ENCODE assay signal across 11 cellular contexts in genomic region chr1:223770621-223771315, GRCh38. TPM values are rescaled to one million over a fixed set of nuclear protein-coding genes. Genes with fewer than 3 reads are reported as not detected.
DNase-seq lines count a peak whose midpoint lies in the region; ATAC-seq and TF ChIP-seq lines count a peak whose summit lies in the region.
"Had no signal": no experiment of that assay in that cellular context is flagged by ENCODE, and none has a peak within 500 bp of the region (broad histone marks: within the 10 kb centered on the region; RNA-seq: fewer than 3 reads in every experiment).

No MANE protein-coding gene starts in this region.

- no peak overlapping the region for H3K4me3 Mint-ChIP-seq in activated naive CD8-positive, alpha-beta T cell
- H3K4me3 Mint-ChIP-seq in activated naive CD8-positive, alpha-beta T cell treated with anti-CD3 and anti-CD28 coated beads, Interleukin-2, amount 50 U/mL, for 24 hours, result no peak overlapping the region
- H3K4me3 Mint-ChIP-seq in neural progenitor cell, result no peak overlapping the region
- no peak overlapping the region for H3K4me3 Mint-ChIP-seq in activated CD4-positive, alpha-beta memory T cell treated with anti-CD3 and anti-CD28 coated beads for 36 hours
- H3K4me3 Mint-ChIP-seq: stimulated activated naive CD8-positive, alpha-beta T cell treated with anti-CD3 and anti-CD28 coated beads, Interleukin-15, amount 100 ng/mL, for 72 hours had no signal

- POLR2A ChIA-PET in activated CD4-positive, alpha-beta memory T cell treated with anti-CD3 and anti-CD28 coated beads for 36 hours (lab: Charles Lee), result interaction anchor here (0.5 to 1.1 kb wide), 2 partner anchors 11 to 71 kb away, joined by 3 read pairs; no protein-coding TSS in a partner anchor

- CTCF ChIA-PET in activated CD4-positive, alpha-beta memory T cell treated with anti-CD3 and anti-CD28 coated beads for 36 hours (lab: Charles Lee), result interaction anchor here (3.2 kb wide), 1 partner anchor 22 kb away, joined by 27 read pairs; no protein-coding TSS in a partner anchor

- ATAC-seq in activated naive CD8-positive, alpha-beta T cell treated with anti-CD3 and anti-CD28 coated beads, Interleukin-2, amount 50 U/mL, for 24 hours, result no peak
- ATAC-seq: stimulated activated naive CD8-positive, alpha-beta T cell treated with anti-CD3 and anti-CD28 coated beads, Interleukin-15, amount 100 ng/mL, for 72 hours had no signal

- intact Hi-C loops in dorsolateral prefrontal cortex (cut with DNase I), result no loop called here
- intact Hi-C loops in activated CD4-positive, alpha-beta memory T cell treated with anti-CD3 and anti-CD28 coated beads for 36 hours (cut with micrococcal nuclease), result no loop called here

- H3K27me3 ChIP-seq in dorsolateral prefrontal cortex, result no peaks in the 10 kb centered on the region
- H3K27me3 ChIP-seq in neural progenitor cell, result no peaks in the 10 kb centered on the region

- peaks cover 13% of the 10 kb centered on the region for H3K4me1 ChIP-seq in neural progenitor cell

- H3F3A ChIP-seq in neural progenitor cell (ENCODE audit: low read depth), result peaks cover 17% of the 10 kb centered on the region

- no peaks in the 10 kb centered on the region for H3K9me3 ChIP-seq in neural progenitor cell (ENCODE audit: low read depth)

- no peak overlapping the region for H3K9ac ChIP-seq in neural progenitor cell

- H3K4me3 ChIP-seq in dorsolateral prefrontal cortex (no peak overlapping the region), neural progenitor cell (no peak overlapping the region)

- no peak overlapping the region for H2AFZ ChIP-seq in neural progenitor cell (replicated peaks)

- H3K27ac ChIP-seq in dorsolateral prefrontal cortex, result peak overlapping the region in 56 of 59 donors; percentile 44 to 93 (median 84)
- H3K27ac ChIP-seq in neural progenitor cell, result no peak overlapping the region
- H3K27ac ChIP-seq: HL-60 had no signal

- H3K36me3 Mint-ChIP-seq in activated naive CD8-positive, alpha-beta T cell, result peaks cover 19% of the 10 kb centered on the region
- peaks cover 40% of the 10 kb centered on the region for H3K36me3 Mint-ChIP-seq in activated naive CD8-positive, alpha-beta T cell treated with anti-CD3 and anti-CD28 coated beads, Interleukin-2, amount 50 U/mL, for 24 hours (ENCODE audit: low read depth)
- peaks cover 42% of the 10 kb centered on the region for H3K36me3 Mint-ChIP-seq in neural progenitor cell
- H3K36me3 Mint-ChIP-seq in activated CD4-positive, alpha-beta memory T cell treated with anti-CD3 and anti-CD28 coated beads for 36 hours, result peaks cover 56% of the 10 kb centered on the region

- DNase-seq in activated naive CD8-positive, alpha-beta T cell treated with anti-CD3 and anti-CD28 coated beads, Interleukin-2, amount 50 U/mL, for 24 hours, result no peak
- DNase-seq in dorsolateral prefrontal cortex, result no peak
- DNase-seq in neural progenitor cell (ENCODE audit: low spot score), result no peak
- peak; percentile 37 for DNase-seq in ureter (ENCODE audit: low spot score)
- no peak for DNase-seq in SW480 (ENCODE audit: low spot score)
- DNase-seq in activated CD4-positive, alpha-beta memory T cell treated with anti-CD3 and anti-CD28 coated beads for 36 hours, result no peak
- no peak for DNase-seq in kidney tubule cell (ENCODE audit: low spot score)
- DNase-seq: activated gamma-delta T cell treated with Interleukin-2 at 50 U/mL for 16 hours; stimulated activated naive CD8-positive, alpha-beta T cell treated with anti-CD3 and anti-CD28 coated beads, Interleukin-15, amount 100 ng/mL, for 72 hours had no signal

- H3K4me1 Mint-ChIP-seq in activated naive CD8-positive, alpha-beta T cell (ENCODE audit: low read depth), result peaks cover 13% of the 10 kb centered on the region
- peaks cover 28% of the 10 kb centered on the region for H3K4me1 Mint-ChIP-seq in activated naive CD8-positive, alpha-beta T cell treated with anti-CD3 and anti-CD28 coated beads, Interleukin-2, amount 50 U/mL, for 24 hours
- H3K4me1 Mint-ChIP-seq in neural progenitor cell, result peaks cover 24% of the 10 kb centered on the region
- peaks cover 33% of the 10 kb centered on the region for H3K4me1 Mint-ChIP-seq in activated CD4-positive, alpha-beta memory T cell treated with anti-CD3 and anti-CD28 coated beads for 36 hours (ENCODE audit: low read depth)

- no peaks in the 10 kb centered on the region for H3K27me3 Mint-ChIP-seq in activated naive CD8-positive, alpha-beta T cell
- no peaks in the 10 kb centered on the region for H3K27me3 Mint-ChIP-seq in activated naive CD8-positive, alpha-beta T cell treated with anti-CD3 and anti-CD28 coated beads, Interleukin-2, amount 50 U/mL, for 24 hours
- no peaks in the 10 kb centered on the region for H3K27me3 Mint-ChIP-seq in neural progenitor cell (ENCODE audit: insufficient read depth, low read depth)
- no peaks in the 10 kb centered on the region for H3K27me3 Mint-ChIP-seq in activated CD4-positive, alpha-beta memory T cell treated with anti-CD3 and anti-CD28 coated beads for 36 hours
- H3K27me3 Mint-ChIP-seq: stimulated activated naive CD8-positive, alpha-beta T cell treated with anti-CD3 and anti-CD28 coated beads, Interleukin-15, amount 100 ng/mL, for 72 hours had no signal

- TF ChIP-seq CTCF in dorsolateral prefrontal cortex (IDR thresholded peaks at IDR 0.05 in 54 of 56, conservative IDR thresholded peaks at IDR 0.05 in 2 of 56; ENCODE audit: low read depth in 1 of 56, partially characterized antibody in 56 of 56), result no peak
- TF ChIP-seq CTCF in neural progenitor cell (IDR thresholded peaks at IDR 0.05), result no peak

- peak overlapping the region; percentile 8 for H3K27ac Mint-ChIP-seq in activated naive CD8-positive, alpha-beta T cell
- H3K27ac Mint-ChIP-seq in activated naive CD8-positive, alpha-beta T cell treated with anti-CD3 and anti-CD28 coated beads, Interleukin-2, amount 50 U/mL, for 24 hours, result no peak overlapping the region
- H3K27ac Mint-ChIP-seq in neural progenitor cell, result peak overlapping the region; percentile 64
- H3K27ac Mint-ChIP-seq in activated CD4-positive, alpha-beta memory T cell treated with anti-CD3 and anti-CD28 coated beads for 36 hours, result no peak overlapping the region

- no peaks in the 10 kb centered on the region for H3K79me2 ChIP-seq in neural progenitor cell (ENCODE audit: low read depth)

- no peak overlapping the region for H3K4me2 ChIP-seq in neural progenitor cell

- peaks cover 7% of the 10 kb centered on the region for H3K36me3 ChIP-seq in neural progenitor cell

- H3K9me3 Mint-ChIP-seq in activated naive CD8-positive, alpha-beta T cell (ENCODE audit: low read depth), result no peaks in the 10 kb centered on the region
- no peaks in the 10 kb centered on the region for H3K9me3 Mint-ChIP-seq in activated naive CD8-positive, alpha-beta T cell treated with anti-CD3 and anti-CD28 coated beads, Interleukin-2, amount 50 U/mL, for 24 hours
- H3K9me3 Mint-ChIP-seq in neural progenitor cell, result peaks cover 3% of the 10 kb centered on the region
- H3K9me3 Mint-ChIP-seq in activated CD4-positive, alpha-beta memory T cell treated with anti-CD3 and anti-CD28 coated beads for 36 hours, result peaks cover 3% of the 10 kb centered on the region
- H3K9me3 Mint-ChIP-seq: stimulated activated naive CD8-positive, alpha-beta T cell treated with anti-CD3 and anti-CD28 coated beads, Interleukin-15, amount 100 ng/mL, for 72 hours had no signal

- no peaks in the 10 kb centered on the region for H4K20me1 ChIP-seq in neural progenitor cell (ENCODE audit: low read depth)

RNA-seq across cellular contexts. Expression of gene CAPN2, which starts 58.4 kb away (rescaled TPM):
- total RNA-seq in dorsolateral prefrontal cortex (100 to 1,000 TPM in 66 of 120 experiments, 10 to 100 TPM in 54; 66.7 to 318 (median 103) TPM), neural progenitor cell (ENCODE audit: low replicate concordance) (61.7 and 64.2 TPM in 2 replicates), ureter (151 TPM)
- total RNA-seq in activated CD4-positive, alpha-beta memory T cell treated with anti-CD3 and anti-CD28 coated beads for 36 hours, result 10 to 100 TPM; 61.2 to 64.5 TPM

Comparison
In these comparisons a context has a peak if more than half of its experiments do, and no peak if none do; other contexts are left out.
1. H3K27ac Mint-ChIP-seq: peak in activated naive CD8-positive, alpha-beta T cell (single experiment) and neural progenitor cell (single experiment); none in activated naive CD8-positive, alpha-beta T cell treated with anti-CD3 and anti-CD28 coated beads, Interleukin-2, amount 50 U/mL, for 24 hours (single experiment) and activated CD4-positive, alpha-beta memory T cell treated with anti-CD3 and anti-CD28 coated beads for 36 hours (single experiment).